23 cellular contexts compared by ENCODE assay signal in genomic region chr6:28343898-28344677, GRCh38.
"Had no signal": no experiment of that assay in that cellular context is flagged by ENCODE, and none has a peak within 500 bp of the region (broad histone marks: within the 10 kb centered on the region; RNA-seq: fewer than 3 reads in every experiment).

No MANE protein-coding gene starts in this region.

- DNase-seq: Kasumi-1, MM.1S, NCI-H1092 treated with DMSO at 0.1 percent for 48 hours, NCI-H1436, NCI-H187, NCI-H2029, NCI-H2081 treated with DMSO at 0.1 percent for 48 hours, NCI-H2171, NCI-H226, NCI-H446, NCI-H510A, NCI-H524 treated with DMSO at 0.1 percent for 48 hours, NCI-H69, NCI-H774, PC-3, SHP77, SK-N-SH, SW 1271 had no signal

- H3K9ac ChIP-seq: KMS-11, SK-N-SH had no signal

- H3K9me3 ChIP-seq: SK-N-SH had no signal

- FAIRE-seq: HTR-8/SVneo had no signal

- H3K4me2 ChIP-seq: KMS-11, SK-N-SH had no signal

- H3K27ac ChIP-seq: HL-60, KMS-11, RWPE1 had no signal

- ATAC-seq: Panc1, PC-3 had no signal
